In genomic region chrX:48474127-48474526, GRCh38 we compare ENCODE assay signal across 7 cellular contexts. TPM values are rescaled to one million over a fixed set of nuclear protein-coding genes. Genes with fewer than 3 reads are reported as not detected.
A peak's percentile ranks its signal among the peaks of the same experiment; 100 is the strongest.
DNase-seq lines count a peak whose midpoint lies in the region; ATAC-seq, FAIRE-seq and TF ChIP-seq lines count a peak whose summit lies in the region.
"Had no signal": no experiment of that assay in that cellular context is flagged by ENCODE, and none has a peak within 500 bp of the region (broad histone marks: within the 10 kb centered on the region; RNA-seq: fewer than 3 reads in every experiment).

No MANE protein-coding gene starts in this region.

- DNase-seq in 8988T (peak; percentile 54), GM23338 (ENCODE audit: low spot score) (peak; percentile 44), astrocyte (ENCODE audit: low read depth) (no peak), coronary artery (ENCODE audit: low spot score) (no peak), cerebellum (ENCODE audit: low spot score) (no peak), HTR-8/SVneo (ENCODE audit: insufficient read length, low spot score) (no peak)

- no peaks in the 10 kb centered on the region for H4K20me1 ChIP-seq in GM23338 (replicated peaks; ENCODE audit: insufficient read depth)
- peaks cover 21% of the 10 kb centered on the region for H4K20me1 ChIP-seq in astrocyte (ENCODE audit: insufficient read depth, low read length)

- H3K79me2 ChIP-seq in GM23338 (replicated peaks; ENCODE audit: insufficient read depth) (peaks cover 16% of the 10 kb centered on the region), astrocyte (ENCODE audit: insufficient read depth, low read length) (peaks cover 45% of the 10 kb centered on the region)

- H3K4me1 Mint-ChIP-seq in GM23338 (peaks cover 48% of the 10 kb centered on the region), astrocyte (ENCODE audit: low read depth, unreplicated experiment) (peaks cover 17% of the 10 kb centered on the region)

- TF ChIP-seq CTCF in GM23338 (conservative IDR thresholded peaks at IDR 0.05; ENCODE audit: low read depth in 2 of 2) (peak; percentile 27 to 43), astrocyte (IDR thresholded peaks at IDR 0.05; ENCODE audit: insufficient read depth, low read depth, low read length) (peak; percentile 9), coronary artery (IDR thresholded peaks at IDR 0.05) (no peak)

- H3K27ac Mint-ChIP-seq in GM23338, result peak overlapping the region; percentile 95
- peak overlapping the region; percentile 12 for H3K27ac Mint-ChIP-seq in astrocyte (ENCODE audit: unreplicated experiment)
- H3K27ac Mint-ChIP-seq: memory B cell had no signal

- H3K36me3 ChIP-seq in GM23338 (ENCODE audit: insufficient read depth) (no peaks in the 10 kb centered on the region), astrocyte (ENCODE audit: insufficient read depth, low read length) (peaks cover under 1% of the 10 kb centered on the region)

- no peaks in the 10 kb centered on the region for H3K9me3 ChIP-seq in astrocyte (ENCODE audit: insufficient read depth, low read depth, low read length)

- H3K27me3 Mint-ChIP-seq in GM23338 (ENCODE audit: insufficient read depth, low read depth, poor library complexity), result peaks cover 11% of the 10 kb centered on the region
- no peaks in the 10 kb centered on the region for H3K27me3 Mint-ChIP-seq in astrocyte (ENCODE audit: low read depth, unreplicated experiment)
- H3K27me3 Mint-ChIP-seq: memory B cell had no signal

- H3K9ac ChIP-seq in astrocyte (ENCODE audit: low read length), result peak overlapping the region; percentile 23

- no peaks in the 10 kb centered on the region; the same call in none of the 3 replicates for H3K9me3 Mint-ChIP-seq in GM23338
- H3K9me3 Mint-ChIP-seq in astrocyte (ENCODE audit: unreplicated experiment), result peaks cover 2% of the 10 kb centered on the region
- H3K9me3 Mint-ChIP-seq: memory B cell had no signal

- peak; percentile 13 for FAIRE-seq in astrocyte (lab: Jason Lieb, UNC)
- no peak for FAIRE-seq in HTR-8/SVneo (lab: Jason Lieb, UNC)

- peak; percentile 5 for ATAC-seq in GM23338

- H3K4me1 ChIP-seq in GM23338 (ENCODE audit: insufficient read depth) (peaks cover 4% of the 10 kb centered on the region; the same call in 1 of the 2 replicates), astrocyte (ENCODE audit: insufficient read depth, low read length) (peaks cover 10% of the 10 kb centered on the region)

- H3K27me3 ChIP-seq in GM23338 (ENCODE audit: insufficient read depth) (no peaks in the 10 kb centered on the region), astrocyte (ENCODE audit: insufficient read depth, low read length) (no peaks in the 10 kb centered on the region)

- H3K4me3 ChIP-seq in GM23338 (no peak overlapping the region), astrocyte (ENCODE audit: insufficient read depth, low read depth, low read length) (no peak overlapping the region), coronary artery (no peak overlapping the region)

- no peak overlapping the region for H3K4me2 ChIP-seq in GM23338
- no peak overlapping the region for H3K4me2 ChIP-seq in astrocyte (ENCODE audit: low read length)

- H3K27ac ChIP-seq in GM23338 (ENCODE audit: low read depth), result peak overlapping the region; percentile 85
- H3K27ac ChIP-seq in astrocyte (ENCODE audit: low read depth, low read length), result peak overlapping the region; percentile 33
- H3K27ac ChIP-seq in coronary artery, result no peak overlapping the region

- H3K36me3 Mint-ChIP-seq in GM23338 (ENCODE audit: low read depth), result peaks cover 1% of the 10 kb centered on the region; the same call in 2 of the 3 replicates
- H3K36me3 Mint-ChIP-seq in astrocyte (ENCODE audit: low read depth, unreplicated experiment), result no peaks in the 10 kb centered on the region

- H3K9me2 ChIP-seq in GM23338 (ENCODE audit: insufficient read depth), result no peaks in the 10 kb centered on the region

- no peaks in the 10 kb centered on the region for H3F3A ChIP-seq in GM23338 (replicated peaks; ENCODE audit: low read depth)

- H3K4me3 Mint-ChIP-seq in GM23338 (peak overlapping the region; percentile 56), astrocyte (ENCODE audit: unreplicated experiment) (no peak overlapping the region)
- H3K4me3 Mint-ChIP-seq: memory B cell had no signal

- H2AFZ ChIP-seq in GM23338, result no peak overlapping the region
- peak overlapping the region; percentile 41 for H2AFZ ChIP-seq in astrocyte (ENCODE audit: low read depth, low read length)

TF ChIP-seq in GM23338, 12 proteins besides CTCF, POLR2A, EP300 and RAD21 (continues in another document):
- TF ChIP-seq ZNF114 (CRISPR knock-in tag; IDR thresholded peaks at IDR 0.05) (no peak), NANOG (IDR thresholded peaks at IDR 0.05; ENCODE audit: borderline replicate concordance) (no peak), JUNB (IDR thresholded peaks at IDR 0.05; ENCODE audit: unreplicated experiment) (no peak), CREB1 (CRISPR knock-in tag; IDR thresholded peaks at IDR 0.05; ENCODE audit: low read depth) (no peak), ETS1 (IDR thresholded peaks at IDR 0.05) (no peak), POLR2AphosphoS5 (IDR thresholded peaks at IDR 0.05; ENCODE audit: low read depth) (no peak), STAT1 (IDR thresholded peaks at IDR 0.05; ENCODE audit: unreplicated experiment) (no peak), REST (IDR thresholded peaks at IDR 0.05; ENCODE audit: unreplicated experiment) (no peak), EZH2phosphoT487 (IDR thresholded peaks at IDR 0.05; ENCODE audit: unreplicated experiment) (no peak), ZNF331 (CRISPR knock-in tag; IDR thresholded peaks at IDR 0.05; ENCODE audit: low read depth) (no peak), EZH2 (IDR thresholded peaks at IDR 0.05; ENCODE audit: low read depth, unreplicated experiment) (no peak)

RNA-seq across cellular contexts. Expression of gene FTSJ1, which starts 1.9 kb away (rescaled TPM):
- 76.3 and 91.2 TPM in 2 replicates for total RNA-seq in GM23338 (2014; rRNA removed; shearing (Covaris generic))
- polyA plus RNA-seq in GM23338 (2016; fragmentation: Nextera tagmentation; extraction: Ambion mirVana), result 38.4 and 42.8 TPM in 2 replicates
- total RNA-seq in astrocyte (64.4 and 73.5 TPM in 2 replicates), cerebellum (24.0 TPM)

RNA-seq across cellular contexts. Expression of gene SLC38A5, which starts 4.1 kb away (rescaled TPM):
- total RNA-seq in GM23338 (2014; rRNA removed; shearing (Covaris generic)), result 47.0 and 47.7 TPM in 2 replicates
- polyA plus RNA-seq in GM23338 (2016; fragmentation: Nextera tagmentation; extraction: Ambion mirVana), result 20.7 and 24.6 TPM in 2 replicates
- total RNA-seq in astrocyte, result 36.0 and 51.6 TPM in 2 replicates
- total RNA-seq in cerebellum, result 24.7 TPM

RNA-seq across cellular contexts. Expression of gene PORCN, which starts 34.7 kb away (rescaled TPM):
- 14.1 and 28.5 TPM in 2 replicates for total RNA-seq in GM23338 (2014; rRNA removed; shearing (Covaris generic))
- polyA plus RNA-seq in GM23338 (2016; fragmentation: Nextera tagmentation; extraction: Ambion mirVana), result 19.4 and 22.3 TPM in 2 replicates
- 30.3 and 30.5 TPM in 2 replicates for total RNA-seq in astrocyte
- total RNA-seq in cerebellum, result 9.4 TPM

RNA-seq across cellular contexts. Expression of gene EBP, which starts 47.5 kb away (rescaled TPM):
- 126 and 128 TPM in 2 replicates for total RNA-seq in GM23338 (2014; rRNA removed; shearing (Covaris generic))
- 169 and 176 TPM in 2 replicates for polyA plus RNA-seq in GM23338 (2016; fragmentation: Nextera tagmentation; extraction: Ambion mirVana)
- 50.0 and 66.0 TPM in 2 replicates for total RNA-seq in astrocyte
- total RNA-seq in cerebellum, result 19.9 TPM

Comparison
In these comparisons a context has a peak if more than half of its experiments do, and no peak if none do; other contexts are left out.
1. DNase-seq: peak in 8988T (single experiment) and GM23338 (single experiment); none in astrocyte (single experiment), coronary artery (single experiment), cerebellum (single experiment) and HTR-8/SVneo (single experiment).
2. H3K27ac ChIP-seq: peak in GM23338 (single experiment) and astrocyte (single experiment); none in coronary artery (0 of 2).